ENCODE assay signal across 22 cellular contexts in genomic region chr6:128952902-128953301, GRCh38.
DNase-seq lines count a peak whose midpoint lies in the region; ATAC-seq and TF ChIP-seq lines count a peak whose summit lies in the region.
"Had no signal": no experiment of that assay in that cellular context is flagged by ENCODE, and none has a peak within 500 bp of the region (broad histone marks: within the 10 kb centered on the region; RNA-seq: fewer than 3 reads in every experiment).

No MANE protein-coding gene starts in this region.

- H3K4me1 Mint-ChIP-seq in H9 (peaks cover 28 to 34% of the 10 kb centered on the region in 2 experiments), neural progenitor cell (no peaks in the 10 kb centered on the region)
- H3K4me1 Mint-ChIP-seq: CD14-positive monocyte; CD8-positive, alpha-beta memory T cell had no signal

- H3K4me1 ChIP-seq in H9 (ENCODE audit: insufficient read depth, low read length) (0 out of 2 replicates have a peak, but pooled peaks cover 2% of the 10 kb centered on the region), left ventricle myocardium inferior (peaks cover 82% of the 10 kb centered on the region), neural progenitor cell (no peaks in the 10 kb centered on the region)
- H3K4me1 ChIP-seq: BE2C; BLaER1 treated with 17β-estradiol and CSF1 and Interleukin-3, amounts not matched to agents 10 nM and 100 nM had no signal

- no peaks in the 10 kb centered on the region for H3K36me3 Mint-ChIP-seq in H9 (ENCODE audit: insufficient read depth in 1 of 3, low read depth in 3 of 3)
- no peaks in the 10 kb centered on the region for H3K36me3 Mint-ChIP-seq in neural progenitor cell
- H3K36me3 Mint-ChIP-seq: CD14-positive monocyte; CD8-positive, alpha-beta memory T cell had no signal

- H3K27ac Mint-ChIP-seq in H9 (peak overlapping the region in 2 of 3 experiments; percentile 20 to 56; a peak in 1 of 7 replicates), neural progenitor cell (no peak overlapping the region)
- H3K27ac Mint-ChIP-seq: CD14-positive monocyte; CD4-positive, alpha-beta T cell; CD8-positive, alpha-beta memory T cell had no signal

- H3K14ac ChIP-seq in H9 (ENCODE audit: insufficient read depth, low read length), result no peak overlapping the region

- no peak overlapping the region for H3K56ac ChIP-seq in H9 (ENCODE audit: insufficient read length, low read depth, low read length)

- peak; percentile 48 for ATAC-seq in Right ventricle myocardium inferior
- ATAC-seq: GM12878, GM23338 had no signal

- H2BK5ac ChIP-seq in H9 (ENCODE audit: insufficient read length, low read length), result no peak overlapping the region

- no peak for TF ChIP-seq CTCF in H9 (conservative IDR thresholded peaks at IDR 0.05)
- TF ChIP-seq CTCF in left ventricle myocardium inferior (IDR thresholded peaks at IDR 0.05; ENCODE audit: borderline replicate concordance), result no peak
- no peak for TF ChIP-seq CTCF in neural progenitor cell (IDR thresholded peaks at IDR 0.05)

- no peak overlapping the region for H3K18ac ChIP-seq in H9 (ENCODE audit: insufficient read length, low read depth, low read length)

- no peak overlapping the region for H3K4me2 ChIP-seq in H9 (ENCODE audit: insufficient read depth, insufficient read length, low read length)
- H3K4me2 ChIP-seq in neural progenitor cell, result no peak overlapping the region
- H3K4me2 ChIP-seq: BLaER1 treated with 17β-estradiol and CSF1 and Interleukin-3, amounts not matched to agents 10 nM and 100 nM; GM23338 had no signal

- H2AFZ ChIP-seq in H9 (ENCODE audit: low read length) (peak overlapping the region; percentile 40), neural progenitor cell (replicated peaks) (peak overlapping the region; percentile 82)
- H2AFZ ChIP-seq: GM23338 had no signal

- H3K9me3 Mint-ChIP-seq in H9 (no peaks in the 10 kb centered on the region), neural progenitor cell (no peaks in the 10 kb centered on the region)
- H3K9me3 Mint-ChIP-seq: CD4-positive, alpha-beta T cell; GM23338 had no signal

- H3K4ac ChIP-seq in H9 (ENCODE audit: low read depth, low read length), result no peak overlapping the region

- no peak overlapping the region for H2BK120ac ChIP-seq in H9 (ENCODE audit: low read depth, low read length, poor library complexity, severe bottlenecking)

- no CpG with 5 or more reads among the region's 3 CpGs for WGBS in H9 (ENCODE audit: extremely low coverage, insufficient read length, low lambda C conversion rate)

- H3K23me2 ChIP-seq in H9 (ENCODE audit: insufficient read length, low read depth, low read length, poor library complexity, severe bottlenecking), result no peaks in the 10 kb centered on the region

- H3K27me3 ChIP-seq in H9 (ENCODE audit: insufficient read depth, low read length) (no peaks in the 10 kb centered on the region), left ventricle myocardium inferior (ENCODE audit: low read depth) (no peaks in the 10 kb centered on the region), neural progenitor cell (no peaks in the 10 kb centered on the region)
- H3K27me3 ChIP-seq: BE2C; BLaER1 treated with 17β-estradiol and CSF1 and Interleukin-3, amounts not matched to agents 10 nM and 100 nM had no signal

- H3K36me3 ChIP-seq in left ventricle myocardium inferior (no peaks in the 10 kb centered on the region), neural progenitor cell (no peaks in the 10 kb centered on the region)
- H3K36me3 ChIP-seq: BE2C; BLaER1 treated with 17β-estradiol and CSF1 and Interleukin-3, amounts not matched to agents 10 nM and 100 nM had no signal

- intact Hi-C loops in Right ventricle myocardium inferior (cut with DNase I) (no loop called here), cardiac septum (cut with DNase I) (no loop called here), left ventricle myocardium inferior (cut with micrococcal nuclease) (no loop called here)

- H4K8ac ChIP-seq in H9 (replicated peaks; ENCODE audit: insufficient read length, low read depth, low read length), result no peak overlapping the region

- H4K20me1 ChIP-seq in H9 (ENCODE audit: control insufficient read depth, insufficient read depth, insufficient read length) (no peaks in the 10 kb centered on the region), neural progenitor cell (ENCODE audit: low read depth) (no peaks in the 10 kb centered on the region)
- H4K20me1 ChIP-seq: BLaER1 treated with 17β-estradiol and CSF1 and Interleukin-3, amounts not matched to agents 10 nM and 100 nM had no signal

- no peak overlapping the region for H4K91ac ChIP-seq in H9 (ENCODE audit: insufficient read length, low read depth, low read length)

- peak overlapping the region; percentile 20 for H2BK12ac ChIP-seq in H9 (ENCODE audit: insufficient read length, low read depth, low read length)

- H3K79me2 ChIP-seq in H9 (ENCODE audit: insufficient read depth, low read length) (no peaks in the 10 kb centered on the region), neural progenitor cell (ENCODE audit: low read depth) (no peaks in the 10 kb centered on the region)

- no peak overlapping the region for H3T11ph ChIP-seq in H9 (ENCODE audit: low read length)

- H3K4me3 ChIP-seq in left ventricle myocardium inferior (no peak overlapping the region), neural progenitor cell (no peak overlapping the region)
- H3K4me3 ChIP-seq: BLaER1 treated with 17β-estradiol and CSF1 and Interleukin-3, amounts not matched to agents 10 nM and 100 nM; GM12878; GM23338 had no signal

- H3K9ac ChIP-seq in H9 (ENCODE audit: extremely low read depth, insufficient read length, low read length) (no peak overlapping the region), neural progenitor cell (no peak overlapping the region)
- H3K9ac ChIP-seq: BLaER1 treated with 17β-estradiol and CSF1 and Interleukin-3, amounts not matched to agents 10 nM and 100 nM had no signal

- no peak overlapping the region for H2AK5ac ChIP-seq in H9 (ENCODE audit: insufficient read length, low read length)

- H3K4me3 Mint-ChIP-seq in H9 (no peak overlapping the region), neural progenitor cell (no peak overlapping the region)
- H3K4me3 Mint-ChIP-seq: CD14-positive monocyte; CD4-positive, alpha-beta T cell; CD8-positive, alpha-beta memory T cell; GM23338 had no signal

- DNase-seq in Right ventricle myocardium inferior (ENCODE audit: missing footprints), result no peak
- DNase-seq in cardiac septum (ENCODE audit: low spot score), result no peak
- no peak for DNase-seq in H9
- no peak for DNase-seq in left ventricle myocardium inferior
- no peak for DNase-seq in neural progenitor cell (ENCODE audit: low spot score)
- no peak for DNase-seq in T-helper 2 cell
- DNase-seq in NCI-H345 treated with DMSO at 0.1 percent for 48 hours (lab: John Stamatoyannopoulos, UW; ENCODE audit: unreplicated experiment), result no peak
- DNase-seq in kidney tubule cell (ENCODE audit: low spot score), result no peak
- DNase-seq: AML-193; BE2C; CD4-positive, alpha-beta T cell; CD8-positive, alpha-beta memory T cell; DMS 273 treated with DMSO at 0.1 percent for 48 hours; DMS79; EL; GDM1; HCEC 1CT had no signal

- H3K23ac ChIP-seq in H9 (ENCODE audit: insufficient read length, low read depth, low read length), result no peak overlapping the region

- H3K27ac ChIP-seq in H9 (ENCODE audit: insufficient read length, low read depth, low read length) (no peak overlapping the region), left ventricle myocardium inferior (replicated peaks) (peak overlapping the region; percentile 41), neural progenitor cell (no peak overlapping the region)
- H3K27ac ChIP-seq: 22Rv1; BLaER1 treated with 17β-estradiol and CSF1 and Interleukin-3, amounts not matched to agents 10 nM and 100 nM had no signal

- H3F3A ChIP-seq in neural progenitor cell (ENCODE audit: low read depth), result no peaks in the 10 kb centered on the region

- no peak overlapping the region for H2BK15ac ChIP-seq in H9 (ENCODE audit: low read depth, low read length)

- H3K9me3 ChIP-seq in H9 (ENCODE audit: control insufficient read depth, low read depth, low read length) (no peaks in the 10 kb centered on the region), left ventricle myocardium inferior (replicated peaks) (no peaks in the 10 kb centered on the region), neural progenitor cell (ENCODE audit: low read depth) (no peaks in the 10 kb centered on the region)
- H3K9me3 ChIP-seq: BE2C; BLaER1 treated with 17β-estradiol and CSF1 and Interleukin-3, amounts not matched to agents 10 nM and 100 nM had no signal

- H4K5ac ChIP-seq in H9 (ENCODE audit: insufficient read length, low read depth, low read length), result no peak overlapping the region

- peak overlapping the region; percentile 45 for H2BK20ac ChIP-seq in H9 (ENCODE audit: low read depth, low read length, poor library complexity, severe bottlenecking)

- H3K27me3 Mint-ChIP-seq in H9 (ENCODE audit: low read depth), result no peaks in the 10 kb centered on the region
- H3K27me3 Mint-ChIP-seq in neural progenitor cell (ENCODE audit: insufficient read depth, low read depth), result no peaks in the 10 kb centered on the region
- H3K27me3 Mint-ChIP-seq: CD8-positive, alpha-beta memory T cell had no signal

- H3K79me1 ChIP-seq in H9 (ENCODE audit: insufficient read depth, low read depth, low read length, poor library complexity, severe bottlenecking), result no peaks in the 10 kb centered on the region
